In the genomic region with DNA sequence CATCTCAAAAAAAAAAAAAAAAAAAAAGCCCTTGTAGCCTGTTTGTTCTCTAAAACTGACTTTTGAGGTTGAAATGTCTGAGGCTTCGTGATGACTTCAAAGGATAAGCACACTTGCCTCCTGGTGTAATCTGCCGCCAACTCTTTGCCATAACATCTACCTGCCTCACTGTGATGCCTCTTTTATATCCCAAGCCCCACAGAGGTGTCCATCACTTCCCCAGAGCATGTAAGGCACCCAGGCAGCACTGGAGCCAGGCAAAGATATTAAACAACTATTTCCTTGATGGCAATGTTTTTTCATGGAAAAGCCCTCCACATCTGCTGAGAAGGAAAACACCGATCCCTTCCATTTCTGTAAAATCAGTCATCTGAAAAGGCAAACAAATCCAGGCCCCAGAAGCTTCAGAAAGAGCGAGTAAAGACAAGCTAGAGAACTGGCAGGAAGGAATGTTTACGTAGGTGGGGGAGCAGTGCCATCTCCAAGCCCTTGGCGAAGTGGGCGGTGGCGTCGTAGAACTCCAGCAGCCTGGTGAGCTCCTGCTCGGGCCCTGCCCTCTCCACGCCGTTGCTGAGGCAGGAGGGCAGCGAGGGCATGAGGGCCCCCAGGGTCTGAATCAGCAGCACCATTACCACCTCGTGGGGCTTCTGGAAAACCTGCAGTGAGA, we compare ENCODE assay signal across 1 cellular context.
TF ChIP-seq lines count a peak whose summit lies in the region.

No MANE protein-coding gene starts in this region.

TF ChIP-seq in HepG2, 621 proteins besides CTCF, POLR2A, EP300 and RAD21:
- TF ChIP-seq ZNF496 (CRISPR knock-in tag; IDR thresholded peaks at IDR 0.05; ENCODE audit: insufficient replicate concordance) (no peak), ZNF777 (CRISPR knock-in tag; IDR thresholded peaks at IDR 0.05) (no peak), JARID2 (CRISPR knock-in tag; IDR thresholded peaks at IDR 0.05; ENCODE audit: insufficient replicate concordance) (no peak), SPEN (CRISPR knock-in tag; IDR thresholded peaks at IDR 0.05; ENCODE audit: low read depth) (no peak), SNAI1 (CRISPR knock-in tag; IDR thresholded peaks at IDR 0.05; ENCODE audit: borderline replicate concordance) (no peak), ZFP36 (IDR thresholded peaks at IDR 0.05; ENCODE audit: borderline replicate concordance, low read depth, low read length, partially characterized antibody) (no peak), RFXANK (CRISPR knock-in tag; IDR thresholded peaks at IDR 0.05) (no peak), MEIS1 (CRISPR knock-in tag; IDR thresholded peaks at IDR 0.05; ENCODE audit: borderline replicate concordance) (no peak)
- TF ChIP-seq, protein P1, sequence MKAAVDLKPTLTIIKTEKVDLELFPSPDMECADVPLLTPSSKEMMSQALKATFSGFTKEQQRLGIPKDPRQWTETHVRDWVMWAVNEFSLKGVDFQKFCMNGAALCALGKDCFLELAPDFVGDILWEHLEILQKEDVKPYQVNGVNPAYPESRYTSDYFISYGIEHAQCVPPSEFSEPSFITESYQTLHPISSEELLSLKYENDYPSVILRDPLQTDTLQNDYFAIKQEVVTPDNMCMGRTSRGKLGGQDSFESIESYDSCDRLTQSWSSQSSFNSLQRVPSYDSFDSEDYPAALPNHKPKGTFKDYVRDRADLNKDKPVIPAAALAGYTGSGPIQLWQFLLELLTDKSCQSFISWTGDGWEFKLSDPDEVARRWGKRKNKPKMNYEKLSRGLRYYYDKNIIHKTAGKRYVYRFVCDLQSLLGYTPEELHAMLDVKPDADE (CRISPR knock-in tag; IDR thresholded peaks at IDR 0.05), result no peak
- TF ChIP-seq, protein P2, sequence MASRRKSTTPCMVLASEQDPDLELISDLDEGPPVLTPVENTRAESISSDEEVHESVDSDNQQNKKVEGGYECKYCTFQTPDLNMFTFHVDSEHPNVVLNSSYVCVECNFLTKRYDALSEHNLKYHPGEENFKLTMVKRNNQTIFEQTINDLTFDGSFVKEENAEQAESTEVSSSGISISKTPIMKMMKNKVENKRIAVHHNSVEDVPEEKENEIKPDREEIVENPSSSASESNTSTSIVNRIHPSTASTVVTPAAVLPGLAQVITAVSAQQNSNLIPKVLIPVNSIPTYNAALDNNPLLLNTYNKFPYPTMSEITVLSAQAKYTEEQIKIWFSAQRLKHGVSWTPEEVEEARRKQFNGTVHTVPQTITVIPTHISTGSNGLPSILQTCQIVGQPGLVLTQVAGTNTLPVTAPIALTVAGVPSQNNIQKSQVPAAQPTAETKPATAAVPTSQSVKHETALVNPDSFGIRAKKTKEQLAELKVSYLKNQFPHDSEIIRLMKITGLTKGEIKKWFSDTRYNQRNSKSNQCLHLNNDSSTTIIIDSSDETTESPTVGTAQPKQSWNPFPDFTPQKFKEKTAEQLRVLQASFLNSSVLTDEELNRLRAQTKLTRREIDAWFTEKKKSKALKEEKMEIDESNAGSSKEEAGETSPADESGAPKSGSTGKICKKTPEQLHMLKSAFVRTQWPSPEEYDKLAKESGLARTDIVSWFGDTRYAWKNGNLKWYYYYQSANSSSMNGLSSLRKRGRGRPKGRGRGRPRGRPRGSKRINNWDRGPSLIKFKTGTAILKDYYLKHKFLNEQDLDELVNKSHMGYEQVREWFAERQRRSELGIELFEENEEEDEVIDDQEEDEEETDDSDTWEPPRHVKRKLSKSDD (CRISPR knock-in tag; IDR thresholded peaks at IDR 0.05; ENCODE audit: low read depth), result no peak
- TF ChIP-seq, protein P3, sequence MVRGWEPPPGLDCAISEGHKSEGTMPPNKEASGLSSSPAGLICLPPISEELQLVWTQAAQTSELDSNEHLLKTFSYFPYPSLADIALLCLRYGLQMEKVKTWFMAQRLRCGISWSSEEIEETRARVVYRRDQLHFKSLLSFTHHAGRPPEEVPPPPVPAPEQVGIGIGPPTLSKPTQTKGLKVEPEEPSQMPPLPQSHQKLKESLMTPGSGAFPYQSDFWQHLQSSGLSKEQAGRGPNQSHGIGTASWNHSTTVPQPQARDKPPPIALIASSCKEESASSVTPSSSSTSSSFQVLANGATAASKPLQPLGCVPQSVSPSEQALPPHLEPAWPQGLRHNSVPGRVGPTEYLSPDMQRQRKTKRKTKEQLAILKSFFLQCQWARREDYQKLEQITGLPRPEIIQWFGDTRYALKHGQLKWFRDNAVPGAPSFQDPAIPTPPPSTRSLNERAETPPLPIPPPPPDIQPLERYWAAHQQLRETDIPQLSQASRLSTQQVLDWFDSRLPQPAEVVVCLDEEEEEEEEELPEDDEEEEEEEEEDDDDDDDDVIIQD (CRISPR knock-in tag; IDR thresholded peaks at IDR 0.05; ENCODE audit: low read depth), result no peak
